In the genomic region with DNA sequence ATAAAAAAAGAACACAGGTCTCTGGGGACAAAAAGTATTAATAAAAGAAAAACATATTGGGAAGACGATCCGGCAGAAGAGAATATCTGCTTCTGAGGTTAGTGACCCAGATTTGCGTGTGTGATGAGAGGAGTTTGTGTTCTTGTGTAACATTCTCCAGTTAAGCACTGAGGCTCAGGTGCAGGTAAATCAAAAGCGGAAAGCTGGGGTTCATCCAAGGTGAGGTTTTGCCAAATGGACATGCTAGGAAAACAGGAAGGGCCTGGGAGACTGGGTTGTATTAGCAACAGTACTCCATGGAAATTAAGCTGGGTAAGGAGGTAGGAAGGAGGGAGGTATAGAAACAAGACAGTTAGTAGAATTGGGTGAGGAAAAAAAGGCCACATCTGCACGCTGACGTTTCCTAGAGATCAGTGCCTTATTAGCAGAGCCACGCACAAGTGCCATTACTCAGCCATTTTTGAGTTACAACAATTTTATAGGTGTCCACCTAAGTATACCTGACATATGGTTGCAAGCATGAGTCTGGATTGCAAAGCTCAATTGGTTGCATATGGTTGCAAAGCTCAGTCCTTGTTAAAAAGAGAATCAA, we compare ENCODE assay signal across 23 cellular contexts.
"Had no signal": no experiment of that assay in that cellular context is flagged by ENCODE, and none has a peak within 500 bp of the region (broad histone marks: within the 10 kb centered on the region; RNA-seq: fewer than 3 reads in every experiment).

No MANE protein-coding gene starts in this region.

- H3K4me2 ChIP-seq: smooth muscle cell had no signal

- H3K4me1 ChIP-seq: body of pancreas, upper lobe of left lung, vagina had no signal

- H3K4me3 ChIP-seq: adrenal gland, body of pancreas, coronary artery, dorsolateral prefrontal cortex, ovary, smooth muscle cell, thoracic aorta, upper lobe of left lung, vagina had no signal

- H3K27me3 ChIP-seq: adrenal gland, body of pancreas, dorsolateral prefrontal cortex, neutrophil, ovary, upper lobe of left lung, vagina had no signal

- DNase-seq: activated B cell treated with CpG ODN at 0.5 μM for 24 hours; activated CD4-positive, alpha-beta T cell treated with anti-CD3 and anti-CD28 coated beads, Interleukin-2, amount 50 U/mL, for 1 hour; activated CD8-positive, alpha-beta T cell treated with anti-CD3 and anti-CD28 coated beads for 36 hours; activated gamma-delta T cell treated with Interleukin-2 at 50 U/mL for 16 hours; activated T-cell treated with anti-CD3 and anti-CD28 coated beads, Interleukin-2, amount 50 U/mL, for 4 hours; aorta; body of pancreas; effector memory CD4-positive, alpha-beta T cell; left ventricle myocardium superior; mammary epithelial cell; ovary; stimulated activated CD4-positive, alpha-beta T cell treated with anti-CD3 and anti-CD28 coated beads, Interleukin-2, amount 100 ng/mL, for 24 hours; stimulated activated naive CD4-positive, alpha-beta T cell; upper lobe of left lung had no signal

- H3K9me3 ChIP-seq: adrenal gland, body of pancreas, neutrophil, ovary, thoracic aorta, upper lobe of left lung, vagina had no signal

- H3K36me3 ChIP-seq: ovary had no signal

- H3K27ac ChIP-seq: adrenal gland, body of pancreas, coronary artery, neutrophil, ovary, thoracic aorta, upper lobe of left lung, vagina had no signal

- ATAC-seq: activated CD8-positive, alpha-beta T cell treated with anti-CD3 and anti-CD28 coated beads for 36 hours; activated naive CD4-positive, alpha-beta T cell treated with anti-CD3 and anti-CD28 coated beads, Interleukin-2, amount 50 U/mL, for 72 hours; activated T-cell treated with anti-CD3 and anti-CD28 coated beads, Interleukin-2, amount 50 U/mL, for 4 hours; activated T-helper 17 cell treated with anti-CD3 and anti-CD28 coated beads, Interleukin-2, amount 50 U/mL, for 72 hours; body of pancreas had no signal
